Comparison of ENCODE assay signal across 8 cellular contexts in the genomic region with DNA sequence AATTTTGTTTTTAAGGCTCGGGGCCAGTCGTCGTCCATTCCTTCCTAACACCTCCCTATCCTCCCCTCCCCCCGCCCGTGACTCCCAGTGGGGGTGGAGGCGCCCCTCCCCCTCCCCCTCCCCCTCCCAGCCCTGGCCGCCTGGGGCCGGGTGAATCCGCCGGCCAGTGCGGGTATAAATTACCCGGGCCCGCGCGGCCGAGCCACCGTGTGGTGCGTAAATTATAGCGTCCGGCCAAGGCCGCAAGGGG. TPM values are rescaled to one million over a fixed set of nuclear protein-coding genes. Genes with fewer than 3 reads are reported as not detected.
DNase-seq lines count a peak whose midpoint lies in the region; ATAC-seq and TF ChIP-seq lines count a peak whose summit lies in the region.

No MANE protein-coding gene starts in this region.

- H3K36me3 ChIP-seq in BE2C (no peaks in the 10 kb centered on the region; the same call in 1 of the 2 replicates), mucosa of descending colon (ENCODE audit: low read depth) (no peaks in the 10 kb centered on the region)

- intact Hi-C loops in mucosa of descending colon (cut with DNase I, micrococcal nuclease) = no loop called here

- TF ChIP-seq POLR2A in NB4 (IDR thresholded peaks at IDR 0.05; ENCODE audit: extremely low read depth, insufficient read length) = no peak

- H3K9me3 ChIP-seq in BE2C (no peaks in the 10 kb centered on the region), mucosa of descending colon (no peaks in the 10 kb centered on the region)

- TF ChIP-seq CTCF in BE2C (IDR thresholded peaks at IDR 0.05; ENCODE audit: low read depth, low read length) (no peak), NB4 (IDR thresholded peaks at IDR 0.05; ENCODE audit: low read depth, low read length) (no peak), coronary artery (IDR thresholded peaks at IDR 0.05) (no peak), mucosa of descending colon (IDR thresholded peaks at IDR 0.05) (no peak)

- H3K27me3 ChIP-seq in BE2C = no peaks in the 10 kb centered on the region

- ATAC-seq in mucosa of descending colon (no peak), GM18520 (IDR thresholded peaks at IDR 0.05; ENCODE audit: unreplicated experiment) (no peak), HG02642 (IDR thresholded peaks at IDR 0.05; ENCODE audit: poor library complexity, unreplicated experiment) (no peak)

- peak overlapping the region; percentile 74 for H3K4me3 ChIP-seq in BE2C (ENCODE audit: low read depth, low read length)
- peak overlapping the region; percentile 32 for H3K4me3 ChIP-seq in NB4 (ENCODE audit: low read depth, low read length)
- peak overlapping the region; percentile 87 for H3K4me3 ChIP-seq in coronary artery
- H3K4me3 ChIP-seq in mucosa of descending colon = peak overlapping the region; percentile 14

- DNase-seq in BE2C = peak; percentile 52
- DNase-seq in NB4 (ENCODE audit: low read depth) = no peak
- DNase-seq in coronary artery (ENCODE audit: low spot score) = no peak
- no peak for DNase-seq in mucosa of descending colon
- no peak for DNase-seq in NCI-H2081 treated with DMSO at 0.1 percent for 48 hours (lab: John Stamatoyannopoulos, UW)
- DNase-seq in H4 (ENCODE audit: low spot score) = no peak

- H3K27ac ChIP-seq in coronary artery = peak overlapping the region; percentile 72 to 95

- peaks cover 33% of the 10 kb centered on the region for H3K4me1 ChIP-seq in BE2C
- H3K4me1 ChIP-seq in mucosa of descending colon (ENCODE audit: low read depth) = peaks cover 58% of the 10 kb centered on the region

RNA-seq across cellular contexts. Expression of a gene that starts 2.0 kb away (rescaled TPM):
- 134 TPM for polyA plus RNA-seq in BE2C (2012; ENCODE audit: insufficient read depth, insufficient read length, low read depth)
- 100 to 1,000 TPM; 107 to 122 (median 107) TPM for total RNA-seq in mucosa of descending colon
- total RNA-seq in H4 (2014; rRNA removed; shearing (Covaris generic)) = 8.0 and 11.9 TPM in 2 replicates

Comparison
In these comparisons a context has a peak if more than half of its experiments do, and no peak if none do; other contexts are left out.
1. H3K4me3 ChIP-seq: peak in every context shown above with its lines; median percentile 87 in coronary artery; 74 in BE2C; 32 in NB4; 14 in mucosa of descending colon.